10 cellular contexts compared by ENCODE assay signal in the genomic region with DNA sequence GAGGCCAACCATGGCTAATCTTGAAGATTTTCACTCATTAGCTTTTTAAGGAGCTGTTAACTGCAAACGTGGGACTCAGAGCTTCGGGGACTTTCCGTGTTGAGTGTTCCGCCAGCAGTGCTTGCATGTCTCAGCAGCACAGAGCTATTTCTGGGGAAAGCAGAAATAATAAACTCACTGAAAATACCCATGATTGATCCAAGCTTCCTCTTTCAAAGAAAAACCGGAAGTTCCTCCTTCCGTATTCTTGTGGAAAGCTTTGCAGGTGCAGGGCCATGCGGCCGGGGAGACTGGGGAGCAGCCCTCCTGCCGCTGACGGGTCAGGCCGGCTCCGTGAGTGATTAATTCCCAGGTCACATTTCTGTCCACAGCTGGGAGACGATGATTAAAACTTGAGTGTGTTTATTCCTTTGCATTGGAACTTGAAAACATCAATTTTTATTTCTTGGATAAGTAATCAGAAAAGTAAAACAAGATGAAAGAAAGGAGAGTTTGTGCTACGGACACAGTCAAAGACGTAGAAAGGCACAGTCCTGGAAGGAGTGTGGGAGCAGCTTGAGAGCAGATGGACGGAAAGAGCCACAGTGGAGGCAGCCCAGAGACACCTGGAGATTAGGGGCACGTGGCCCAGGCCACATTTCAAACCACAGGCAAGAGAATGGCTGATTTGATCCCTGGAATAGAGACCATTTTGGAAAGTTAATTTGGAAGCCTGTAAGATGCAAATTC. TPM values are rescaled to one million over a fixed set of nuclear protein-coding genes. Genes with fewer than 3 reads are reported as not detected.
DNase-seq lines count a peak whose midpoint lies in the region; ATAC-seq and TF ChIP-seq lines count a peak whose summit lies in the region.
"Had no signal": no experiment of that assay in that cellular context is flagged by ENCODE, and none has a peak within 500 bp of the region (broad histone marks: within the 10 kb centered on the region; RNA-seq: fewer than 3 reads in every experiment).

No MANE protein-coding gene starts in this region.

- H3K9me3 Mint-ChIP-seq in GM23338: no peaks in the 10 kb centered on the region; the same call in 2 of the 3 replicates
- H3K9me3 Mint-ChIP-seq: activated naive CD8-positive, alpha-beta T cell treated with anti-CD3 and anti-CD28 coated beads, Interleukin-2, amount 10 ng/mL, durations not matched to agents 7 days and 5 days had no signal

- ATAC-seq in GM18519 (IDR thresholded peaks at IDR 0.05; ENCODE audit: low FRiP score, unreplicated experiment): peak; percentile 86
- ATAC-seq in GM23338: no peak
- ATAC-seq in HG02973 (IDR thresholded peaks at IDR 0.05; ENCODE audit: unreplicated experiment): no peak

- no peak overlapping the region for H3K4me3 ChIP-seq in GM23338
- H3K4me3 ChIP-seq: suprapubic skin had no signal

- no peaks in the 10 kb centered on the region for H3F3A ChIP-seq in GM23338 (replicated peaks; ENCODE audit: low read depth)

- no peaks in the 10 kb centered on the region for H4K20me1 ChIP-seq in GM23338 (replicated peaks; ENCODE audit: insufficient read depth)

- TF ChIP-seq CTCF in GM23338 (conservative IDR thresholded peaks at IDR 0.05; ENCODE audit: low read depth in 2 of 2): no peak

- DNase-seq in GM23338 (ENCODE audit: low spot score): no peak
- DNase-seq in NOMO-1 treated with DMSO at 0.1 percent for 48 hours (lab: John Stamatoyannopoulos, UW; ENCODE audit: unreplicated experiment): peak; percentile 96
- DNase-seq in kidney tubule cell (ENCODE audit: low spot score): peak; percentile 13
- DNase-seq in erythroblast (lab: John Stamatoyannopoulos, UW): no peak
- DNase-seq in stimulated activated CD4-positive, alpha-beta T cell treated with anti-CD3 and anti-CD28 coated beads, Interleukin-4, amount 100 ng/mL, for 24 hours: no peak
- DNase-seq in LoVo (ENCODE audit: low spot score): no peak
- DNase-seq: activated naive CD8-positive, alpha-beta T cell treated with anti-CD3 and anti-CD28 coated beads, Interleukin-2, amount 10 ng/mL, durations not matched to agents 7 days and 5 days had no signal

- no peaks in the 10 kb centered on the region; the same call in 2 of the 3 replicates for H3K36me3 Mint-ChIP-seq in GM23338 (ENCODE audit: low read depth)
- H3K36me3 Mint-ChIP-seq: activated naive CD8-positive, alpha-beta T cell treated with anti-CD3 and anti-CD28 coated beads, Interleukin-2, amount 10 ng/mL, durations not matched to agents 7 days and 5 days had no signal

- peaks cover 13% of the 10 kb centered on the region; the same call in 1 of the 2 replicates for H3K4me1 ChIP-seq in GM23338 (ENCODE audit: insufficient read depth)

- no peak overlapping the region for H3K4me2 ChIP-seq in GM23338

- H3K4me1 Mint-ChIP-seq in GM23338: peaks cover 14% of the 10 kb centered on the region

- H3K79me2 ChIP-seq in GM23338 (replicated peaks; ENCODE audit: insufficient read depth): no peaks in the 10 kb centered on the region

- no peak overlapping the region for H3K27ac ChIP-seq in GM23338 (ENCODE audit: low read depth)
- H3K27ac ChIP-seq: suprapubic skin had no signal

- peak overlapping the region; percentile 56; the same call in 1 of the 2 replicates for H2AFZ ChIP-seq in GM23338

- H3K27me3 Mint-ChIP-seq in GM23338 (ENCODE audit: insufficient read depth, low read depth, poor library complexity): peaks cover 12% of the 10 kb centered on the region

- no peaks in the 10 kb centered on the region for H3K27me3 ChIP-seq in GM23338 (ENCODE audit: insufficient read depth)
- H3K27me3 ChIP-seq: suprapubic skin had no signal

- no peak overlapping the region for H3K4me3 Mint-ChIP-seq in GM23338
- H3K4me3 Mint-ChIP-seq: activated naive CD8-positive, alpha-beta T cell treated with anti-CD3 and anti-CD28 coated beads, Interleukin-2, amount 10 ng/mL, durations not matched to agents 7 days and 5 days had no signal

- no peak overlapping the region for H3K27ac Mint-ChIP-seq in GM23338
- H3K27ac Mint-ChIP-seq: activated naive CD8-positive, alpha-beta T cell treated with anti-CD3 and anti-CD28 coated beads, Interleukin-2, amount 10 ng/mL, durations not matched to agents 7 days and 5 days had no signal

- no peaks in the 10 kb centered on the region for H3K36me3 ChIP-seq in GM23338 (ENCODE audit: insufficient read depth)
- H3K36me3 ChIP-seq: suprapubic skin had no signal

- no peak for TF ChIP-seq POLR2A in erythroblast (IDR thresholded peaks at IDR 0.05; ENCODE audit: low read length)

- no peaks in the 10 kb centered on the region for H3K9me2 ChIP-seq in GM23338 (ENCODE audit: insufficient read depth)

TF ChIP-seq in GM23338, 12 proteins besides CTCF, POLR2A, EP300 and RAD21:
- TF ChIP-seq ZNF331 (CRISPR knock-in tag; IDR thresholded peaks at IDR 0.05; ENCODE audit: low read depth): no peak
- TF ChIP-seq, protein P1, sequence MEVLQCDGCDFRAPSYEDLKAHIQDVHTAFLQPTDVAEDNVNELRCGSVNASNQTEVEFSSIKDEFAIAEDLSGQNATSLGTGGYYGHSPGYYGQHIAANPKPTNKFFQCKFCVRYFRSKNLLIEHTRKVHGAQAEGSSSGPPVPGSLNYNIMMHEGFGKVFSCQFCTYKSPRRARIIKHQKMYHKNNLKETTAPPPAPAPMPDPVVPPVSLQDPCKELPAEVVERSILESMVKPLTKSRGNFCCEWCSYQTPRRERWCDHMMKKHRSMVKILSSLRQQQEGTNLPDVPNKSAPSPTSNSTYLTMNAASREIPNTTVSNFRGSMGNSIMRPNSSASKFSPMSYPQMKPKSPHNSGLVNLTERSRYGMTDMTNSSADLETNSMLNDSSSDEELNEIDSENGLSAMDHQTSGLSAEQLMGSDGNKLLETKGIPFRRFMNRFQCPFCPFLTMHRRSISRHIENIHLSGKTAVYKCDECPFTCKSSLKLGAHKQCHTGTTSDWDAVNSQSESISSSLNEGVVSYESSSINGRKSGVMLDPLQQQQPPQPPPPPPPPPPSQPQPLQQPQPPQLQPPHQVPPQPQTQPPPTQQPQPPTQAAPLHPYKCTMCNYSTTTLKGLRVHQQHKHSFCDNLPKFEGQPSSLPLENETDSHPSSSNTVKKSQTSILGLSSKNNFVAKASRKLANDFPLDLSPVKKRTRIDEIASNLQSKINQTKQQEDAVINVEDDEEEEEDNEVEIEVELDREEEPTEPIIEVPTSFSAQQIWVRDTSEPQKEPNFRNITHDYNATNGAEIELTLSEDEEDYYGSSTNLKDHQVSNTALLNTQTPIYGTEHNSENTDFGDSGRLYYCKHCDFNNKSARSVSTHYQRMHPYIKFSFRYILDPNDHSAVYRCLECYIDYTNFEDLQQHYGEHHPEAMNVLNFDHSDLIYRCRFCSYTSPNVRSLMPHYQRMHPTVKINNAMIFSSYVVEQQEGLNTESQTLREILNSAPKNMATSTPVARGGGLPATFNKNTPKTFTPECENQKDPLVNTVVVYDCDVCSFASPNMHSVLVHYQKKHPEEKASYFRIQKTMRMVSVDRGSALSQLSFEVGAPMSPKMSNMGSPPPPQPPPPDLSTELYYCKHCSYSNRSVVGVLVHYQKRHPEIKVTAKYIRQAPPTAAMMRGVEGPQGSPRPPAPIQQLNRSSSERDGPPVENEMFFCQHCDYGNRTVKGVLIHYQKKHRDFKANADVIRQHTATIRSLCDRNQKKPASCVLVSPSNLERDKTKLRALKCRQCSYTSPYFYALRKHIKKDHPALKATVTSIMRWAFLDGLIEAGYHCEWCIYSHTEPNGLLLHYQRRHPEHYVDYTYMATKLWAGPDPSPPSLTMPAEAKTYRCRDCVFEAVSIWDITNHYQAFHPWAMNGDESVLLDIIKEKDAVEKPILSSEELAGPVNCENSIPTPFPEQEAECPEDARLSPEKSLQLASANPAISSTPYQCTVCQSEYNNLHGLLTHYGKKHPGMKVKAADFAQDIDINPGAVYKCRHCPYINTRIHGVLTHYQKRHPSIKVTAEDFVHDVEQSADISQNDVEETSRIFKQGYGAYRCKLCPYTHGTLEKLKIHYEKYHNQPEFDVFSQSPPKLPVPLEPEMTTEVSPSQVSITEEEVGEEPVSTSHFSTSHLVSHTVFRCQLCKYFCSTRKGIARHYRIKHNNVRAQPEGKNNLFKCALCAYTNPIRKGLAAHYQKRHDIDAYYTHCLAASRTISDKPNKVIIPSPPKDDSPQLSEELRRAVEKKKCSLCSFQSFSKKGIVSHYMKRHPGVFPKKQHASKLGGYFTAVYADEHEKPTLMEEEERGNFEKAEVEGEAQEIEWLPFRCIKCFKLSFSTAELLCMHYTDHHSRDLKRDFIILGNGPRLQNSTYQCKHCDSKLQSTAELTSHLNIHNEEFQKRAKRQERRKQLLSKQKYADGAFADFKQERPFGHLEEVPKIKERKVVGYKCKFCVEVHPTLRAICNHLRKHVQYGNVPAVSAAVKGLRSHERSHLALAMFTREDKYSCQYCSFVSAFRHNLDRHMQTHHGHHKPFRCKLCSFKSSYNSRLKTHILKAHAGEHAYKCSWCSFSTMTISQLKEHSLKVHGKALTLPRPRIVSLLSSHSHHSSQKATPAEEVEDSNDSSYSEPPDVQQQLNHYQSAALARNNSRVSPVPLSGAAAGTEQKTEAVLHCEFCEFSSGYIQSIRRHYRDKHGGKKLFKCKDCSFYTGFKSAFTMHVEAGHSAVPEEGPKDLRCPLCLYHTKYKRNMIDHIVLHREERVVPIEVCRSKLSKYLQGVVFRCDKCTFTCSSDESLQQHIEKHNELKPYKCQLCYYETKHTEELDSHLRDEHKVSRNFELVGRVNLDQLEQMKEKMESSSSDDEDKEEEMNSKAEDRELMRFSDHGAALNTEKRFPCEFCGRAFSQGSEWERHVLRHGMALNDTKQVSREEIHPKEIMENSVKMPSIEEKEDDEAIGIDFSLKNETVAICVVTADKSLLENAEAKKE (CRISPR knock-in tag; IDR thresholded peaks at IDR 0.05): no peak
- TF ChIP-seq ZNF114 (CRISPR knock-in tag; IDR thresholded peaks at IDR 0.05): no peak
- TF ChIP-seq EZH2phosphoT487 (IDR thresholded peaks at IDR 0.05; ENCODE audit: unreplicated experiment): no peak
- TF ChIP-seq, protein P2, sequence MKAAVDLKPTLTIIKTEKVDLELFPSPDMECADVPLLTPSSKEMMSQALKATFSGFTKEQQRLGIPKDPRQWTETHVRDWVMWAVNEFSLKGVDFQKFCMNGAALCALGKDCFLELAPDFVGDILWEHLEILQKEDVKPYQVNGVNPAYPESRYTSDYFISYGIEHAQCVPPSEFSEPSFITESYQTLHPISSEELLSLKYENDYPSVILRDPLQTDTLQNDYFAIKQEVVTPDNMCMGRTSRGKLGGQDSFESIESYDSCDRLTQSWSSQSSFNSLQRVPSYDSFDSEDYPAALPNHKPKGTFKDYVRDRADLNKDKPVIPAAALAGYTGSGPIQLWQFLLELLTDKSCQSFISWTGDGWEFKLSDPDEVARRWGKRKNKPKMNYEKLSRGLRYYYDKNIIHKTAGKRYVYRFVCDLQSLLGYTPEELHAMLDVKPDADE (IDR thresholded peaks at IDR 0.05): no peak
- TF ChIP-seq POLR2AphosphoS5 (IDR thresholded peaks at IDR 0.05; ENCODE audit: low read depth): no peak

RNA-seq across cellular contexts. Expression of a gene that starts 54.2 kb away (rescaled TPM):
- 37.2 and 51.6 TPM in 2 replicates for total RNA-seq in GM23338 (2014; rRNA removed; shearing (Covaris generic))
- 9.4 and 9.9 TPM in 2 replicates for polyA plus RNA-seq in GM23338 (2016; fragmentation: Nextera tagmentation; extraction: Ambion mirVana)

Comparison
In these comparisons a context has a peak if more than half of its experiments do, and no peak if none do; other contexts are left out.
1. DNase-seq: peak in NOMO-1 treated with DMSO at 0.1 percent for 48 hours (single experiment) and kidney tubule cell (single experiment); none in GM23338 (single experiment), erythroblast (0 of 2), stimulated activated CD4-positive, alpha-beta T cell treated with anti-CD3 and anti-CD28 coated beads, Interleukin-4, amount 100 ng/mL, for 24 hours (single experiment) and LoVo (single experiment).